Comparison of ENCODE assay signal across 19 cellular contexts in genomic region chr11:29534831-29535230, GRCh38.
"Had no signal": no experiment of that assay in that cellular context is flagged by ENCODE, and none has a peak within 500 bp of the region (broad histone marks: within the 10 kb centered on the region; RNA-seq: fewer than 3 reads in every experiment).

No MANE protein-coding gene starts in this region.

- H3K4me1 Mint-ChIP-seq: activated naive CD4-positive, alpha-beta T cell treated with anti-CD3 and anti-CD28 coated beads, Interleukin-2, amount 50 U/mL, for 24 hours; endodermal cell; memory B cell; stimulated activated naive B cell treated with anti-CD40 and anti-IgM and Interleukin-4, amounts not matched to agents 10 μg/mL and 1 μg/mL and 100 μg/mL, for 72 hours had no signal

- ATAC-seq: left lobe of liver; natural killer cell treated with Interleukin-12 subunit alpha and Interleukin-12 subunit beta and Interleukin-15 and Interleukin-18, amount 100 ng/mL, for 72 hours; right cardiac atrium; stimulated activated naive B cell treated with anti-CD40 and anti-IgM and Interleukin-4, amounts not matched to agents 10 μg/mL and 1 μg/mL and 100 μg/mL, for 72 hours had no signal

- H3K4me3 Mint-ChIP-seq: activated naive CD4-positive, alpha-beta T cell treated with anti-CD3 and anti-CD28 coated beads, Interleukin-2, amount 50 U/mL, for 24 hours; activated T-cell treated with anti-CD3 and anti-CD28 coated beads, Interleukin-2, amount 50 U/mL, for 24 hours; brain; endodermal cell; memory B cell; natural killer cell treated with Interleukin-12 subunit alpha and Interleukin-12 subunit beta and Interleukin-15 and Interleukin-18, amount 100 ng/mL, for 72 hours; stimulated activated naive B cell treated with anti-CD40 and anti-IgM and Interleukin-4, amounts not matched to agents 10 μg/mL and 1 μg/mL and 100 μg/mL, for 72 hours; type B pancreatic cell had no signal

- H3K27me3 Mint-ChIP-seq: activated naive CD4-positive, alpha-beta T cell treated with anti-CD3 and anti-CD28 coated beads, Interleukin-2, amount 50 U/mL, for 24 hours; activated T-cell treated with anti-CD3 and anti-CD28 coated beads, Interleukin-2, amount 50 U/mL, for 24 hours; brain; memory B cell; natural killer cell treated with Interleukin-12 subunit alpha and Interleukin-12 subunit beta and Interleukin-15 and Interleukin-18, amount 100 ng/mL, for 72 hours; stimulated activated naive B cell treated with anti-CD40 and anti-IgM and Interleukin-4, amounts not matched to agents 10 μg/mL and 1 μg/mL and 100 μg/mL, for 72 hours; type B pancreatic cell had no signal

- H3K36me3 Mint-ChIP-seq: activated naive CD4-positive, alpha-beta T cell treated with anti-CD3 and anti-CD28 coated beads, Interleukin-2, amount 50 U/mL, for 24 hours; brain; memory B cell; natural killer cell treated with Interleukin-12 subunit alpha and Interleukin-12 subunit beta and Interleukin-15 and Interleukin-18, amount 100 ng/mL, for 72 hours; stimulated activated naive B cell treated with anti-CD40 and anti-IgM and Interleukin-4, amounts not matched to agents 10 μg/mL and 1 μg/mL and 100 μg/mL, for 72 hours; type B pancreatic cell had no signal

- DNase-seq: activated CD4-positive, alpha-beta T cell treated with anti-CD3 and anti-CD28 coated beads, Interleukin-2, amount 50 U/mL, for 1 hour; activated effector memory CD4-positive, alpha-beta T cell treated with Interleukin-2 at 50 U/mL for 16 hours; activated T-cell treated with anti-CD3 and anti-CD28 coated beads, Interleukin-2, amount 50 U/mL, for 24 hours; amniotic stem cell; cerebellar nuclear complex; endodermal cell; foreskin melanocyte; head of caudate nucleus; nucleus accumbens; right cardiac atrium; stimulated activated CD4-positive, alpha-beta T cell treated with anti-CD3 and anti-CD28 coated beads, Interleukin-1b, Interleukin-23, amount 100 ng/mL, for 48 hours; stimulated activated naive B cell treated with anti-CD40 and anti-IgM and Interleukin-4, amounts not matched to agents 10 μg/mL and 1 μg/mL and 100 μg/mL, for 72 hours; T-helper 2 cell had no signal

- H3K9me3 Mint-ChIP-seq: brain; endodermal cell; memory B cell; stimulated activated naive B cell treated with anti-CD40 and anti-IgM and Interleukin-4, amounts not matched to agents 10 μg/mL and 1 μg/mL and 100 μg/mL, for 72 hours had no signal

- H3K27ac Mint-ChIP-seq: activated naive CD4-positive, alpha-beta T cell treated with anti-CD3 and anti-CD28 coated beads, Interleukin-2, amount 50 U/mL, for 24 hours; activated T-cell treated with anti-CD3 and anti-CD28 coated beads, Interleukin-2, amount 50 U/mL, for 24 hours; brain; endodermal cell; memory B cell; natural killer cell treated with Interleukin-12 subunit alpha and Interleukin-12 subunit beta and Interleukin-15 and Interleukin-18, amount 100 ng/mL, for 72 hours; stimulated activated naive B cell treated with anti-CD40 and anti-IgM and Interleukin-4, amounts not matched to agents 10 μg/mL and 1 μg/mL and 100 μg/mL, for 72 hours; type B pancreatic cell had no signal
